In genomic region chr19:1251503-1252220, GRCh38 we compare ENCODE assay signal across 1 cellular context.
TF ChIP-seq lines count a peak whose summit lies in the region.

No MANE protein-coding gene starts in this region.

TF ChIP-seq in HepG2, 621 proteins besides CTCF, POLR2A, EP300 and RAD21 (continued from another document and continues in another):
- TF ChIP-seq ZNF605 (CRISPR knock-in tag; IDR thresholded peaks at IDR 0.05) (peak; percentile 64; the same call in 1 of the 2 replicates), FOSL2 (CRISPR knock-in tag; IDR thresholded peaks at IDR 0.05) (no peak; the same call in 1 of the 2 replicates), ZNF280B (CRISPR knock-in tag; IDR thresholded peaks at IDR 0.05; ENCODE audit: borderline replicate concordance) (no peak), ZNF20 (CRISPR knock-in tag; IDR thresholded peaks at IDR 0.05) (no peak), WIZ (CRISPR knock-in tag; IDR thresholded peaks at IDR 0.05) (peak; percentile 64; the same call in 1 of the 2 replicates), DDIT3 (CRISPR knock-in tag; IDR thresholded peaks at IDR 0.05) (no peak), ZNF672 (CRISPR knock-in tag; IDR thresholded peaks at IDR 0.05) (no peak), ZNF441 (CRISPR knock-in tag; IDR thresholded peaks at IDR 0.05; ENCODE audit: borderline replicate concordance) (no peak), SCMH1 (CRISPR knock-in tag; IDR thresholded peaks at IDR 0.05; ENCODE audit: borderline replicate concordance) (no peak), MTA1 (CRISPR knock-in tag; IDR thresholded peaks at IDR 0.05; ENCODE audit: borderline replicate concordance) (0 out of 2 replicates have a peak, but pooled peaks have one; percentile 0), RBM39 (IDR thresholded peaks at IDR 0.05; ENCODE audit: low read depth, low read length, poor library complexity, severe bottlenecking) (peak; percentile 59), ZNF124 (CRISPR knock-in tag; IDR thresholded peaks at IDR 0.05) (no peak), ARHGAP35 (CRISPR knock-in tag; IDR thresholded peaks at IDR 0.05; ENCODE audit: borderline replicate concordance) (no peak), AHR (CRISPR knock-in tag; IDR thresholded peaks at IDR 0.05) (0 out of 2 replicates have a peak, but pooled peaks have one; percentile 22), LRRFIP1 (CRISPR knock-in tag; conservative IDR thresholded peaks at IDR 0.05) (no peak), RFXAP (CRISPR knock-in tag; IDR thresholded peaks at IDR 0.05; ENCODE audit: borderline replicate concordance) (no peak), ZNF329 (CRISPR knock-in tag; IDR thresholded peaks at IDR 0.05; ENCODE audit: low read depth) (no peak), ZBTB42 (CRISPR knock-in tag; IDR thresholded peaks at IDR 0.05) (no peak), ZNF724P (CRISPR knock-in tag; IDR thresholded peaks at IDR 0.05; ENCODE audit: borderline replicate concordance) (no peak), JARID2 (CRISPR knock-in tag; IDR thresholded peaks at IDR 0.05; ENCODE audit: insufficient replicate concordance) (no peak), MYNN (CRISPR knock-in tag; IDR thresholded peaks at IDR 0.05; ENCODE audit: low read depth) (no peak), ZNF138 (CRISPR knock-in tag; IDR thresholded peaks at IDR 0.05; ENCODE audit: low read depth) (no peak), PCBP1 (IDR thresholded peaks at IDR 0.05; ENCODE audit: borderline replicate concordance, low read depth, low read length) (no peak), BCLAF1 (IDR thresholded peaks at IDR 0.05) (no peak), HNRNPLL (IDR thresholded peaks at IDR 0.05; ENCODE audit: low read depth, low read length, poor library complexity, severe bottlenecking) (peak; percentile 15), GFI1 (CRISPR knock-in tag; IDR thresholded peaks at IDR 0.05; ENCODE audit: borderline replicate concordance) (no peak), ZNF432 (CRISPR knock-in tag; IDR thresholded peaks at IDR 0.05; ENCODE audit: borderline replicate concordance) (no peak), KLF11 (CRISPR knock-in tag; IDR thresholded peaks at IDR 0.05) (no peak), MED1 (CRISPR knock-in tag; IDR thresholded peaks at IDR 0.05) (peak; percentile 5; the same call in 1 of the 2 replicates), NFATC3 (CRISPR knock-in tag; IDR thresholded peaks at IDR 0.05) (no peak), HMGA1 (CRISPR knock-in tag; conservative IDR thresholded peaks at IDR 0.05) (no peak), ZNF251 (CRISPR knock-in tag; IDR thresholded peaks at IDR 0.05) (no peak), SOX6 (IDR thresholded peaks at IDR 0.05) (no peak), SOX6 (CRISPR knock-in tag; IDR thresholded peaks at IDR 0.05) (no peak), NFRKB (IDR thresholded peaks at IDR 0.05) (no peak), ZNF788 (CRISPR knock-in tag; IDR thresholded peaks at IDR 0.05; ENCODE audit: borderline replicate concordance) (peak; percentile 16; the same call in 1 of the 2 replicates), PRDM15 (CRISPR knock-in tag; IDR thresholded peaks at IDR 0.05) (peak; percentile 56; the same call in 1 of the 2 replicates), ATF3 (CRISPR knock-in tag; IDR thresholded peaks at IDR 0.05) (0 out of 2 replicates have a peak, but pooled peaks have one; percentile 30), NFKBIZ (CRISPR knock-in tag; IDR thresholded peaks at IDR 0.05) (no peak), GMEB2 (CRISPR knock-in tag; IDR thresholded peaks at IDR 0.05; ENCODE audit: low read depth) (no peak), POGK (CRISPR knock-in tag; conservative IDR thresholded peaks at IDR 0.05) (no peak), SMC3 (IDR thresholded peaks at IDR 0.05; ENCODE audit: low read length) (no peak), ZBTB21 (CRISPR knock-in tag; IDR thresholded peaks at IDR 0.05) (no peak), TRIM22 (IDR thresholded peaks at IDR 0.05) (no peak), CENPX (CRISPR knock-in tag; IDR thresholded peaks at IDR 0.05) (no peak), ZBTB25 (CRISPR knock-in tag; IDR thresholded peaks at IDR 0.05) (no peak; the same call in 1 of the 2 replicates), CREB1 (IDR thresholded peaks at IDR 0.05) (no peak), CREB1 (CRISPR knock-in tag; IDR thresholded peaks at IDR 0.05) (no peak), ZMYM3 (CRISPR knock-in tag; IDR thresholded peaks at IDR 0.05) (no peak)
